10 cellular contexts compared by ENCODE assay signal in genomic region chr20:328596-329324, GRCh38. TPM values are rescaled to one million over a fixed set of nuclear protein-coding genes. Genes with fewer than 3 reads are reported as not detected.
DNase-seq lines count a peak whose midpoint lies in the region; ATAC-seq and TF ChIP-seq lines count a peak whose summit lies in the region.
"Had no signal": no experiment of that assay in that cellular context is flagged by ENCODE, and none has a peak within 500 bp of the region (broad histone marks: within the 10 kb centered on the region; RNA-seq: fewer than 3 reads in every experiment).

No MANE protein-coding gene starts in this region.

- no peak for DNase-seq in left ventricle myocardium inferior
- DNase-seq in left ventricle myocardium superior: no peak
- no peak for DNase-seq in type B pancreatic cell (ENCODE audit: extremely low spot score, unreplicated experiment)
- DNase-seq in stimulated activated CD4-positive, alpha-beta T cell treated with anti-CD3 and anti-CD28 coated beads, Interleukin-15, amount 100 ng/mL, for 24 hours: no peak
- DNase-seq in stimulated activated CD4-positive, alpha-beta T cell treated with anti-CD3 and anti-CD28 coated beads, Interleukin-2, amount 100 ng/mL, for 24 hours: no peak
- DNase-seq: NCI-H446 had no signal

- no peaks in the 10 kb centered on the region for H3K9me3 ChIP-seq in left ventricle myocardium inferior (replicated peaks)
- no peaks in the 10 kb centered on the region for H3K9me3 ChIP-seq in iPS-20b (ENCODE audit: insufficient read depth, low read depth, low read length)

- H3K27me3 ChIP-seq in left ventricle myocardium inferior (ENCODE audit: low read depth) (no peaks in the 10 kb centered on the region), iPS-20b (ENCODE audit: insufficient read depth, low read length) (peaks cover 7% of the 10 kb centered on the region; the same call in 1 of the 2 replicates)

- H3K4me3 Mint-ChIP-seq in activated naive CD8-positive, alpha-beta T cell: peak overlapping the region; percentile 79
- H3K4me3 Mint-ChIP-seq in type B pancreatic cell: peak overlapping the region; percentile 90

- H3K9ac ChIP-seq in iPS-20b (ENCODE audit: low read depth, low read length): no peak overlapping the region
- H3K9ac ChIP-seq: parathyroid adenoma had no signal

- H3K4me1 ChIP-seq in left ventricle myocardium inferior (peaks cover 56% of the 10 kb centered on the region), iPS-20b (ENCODE audit: insufficient read depth, low read length) (peaks cover 15% of the 10 kb centered on the region; the same call in 1 of the 2 replicates)

- intact Hi-C loops in left ventricle myocardium inferior (cut with micrococcal nuclease) (no loop called here), left ventricle myocardium superior (cut with micrococcal nuclease) (no loop called here)

- no peaks in the 10 kb centered on the region for H3K36me3 Mint-ChIP-seq in activated naive CD8-positive, alpha-beta T cell
- H3K36me3 Mint-ChIP-seq in type B pancreatic cell: peaks cover 7% of the 10 kb centered on the region

- H3K27ac ChIP-seq in left ventricle myocardium inferior (replicated peaks) (peak overlapping the region; percentile 98), iPS-20b (ENCODE audit: low read length) (no peak overlapping the region)

- ATAC-seq in left ventricle myocardium superior (no peak), GM19397 (IDR thresholded peaks at IDR 0.05; ENCODE audit: unreplicated experiment) (no peak)

- no peaks in the 10 kb centered on the region for H3K9me3 Mint-ChIP-seq in activated naive CD8-positive, alpha-beta T cell (ENCODE audit: low read depth)
- H3K9me3 Mint-ChIP-seq in type B pancreatic cell: no peaks in the 10 kb centered on the region

- H3K36me3 ChIP-seq in left ventricle myocardium inferior (no peaks in the 10 kb centered on the region), iPS-20b (ENCODE audit: insufficient read depth, low read depth, low read length) (peaks cover 9% of the 10 kb centered on the region)

- H3K4me1 Mint-ChIP-seq in activated naive CD8-positive, alpha-beta T cell (ENCODE audit: low read depth): peaks cover 27% of the 10 kb centered on the region
- H3K4me1 Mint-ChIP-seq in type B pancreatic cell (ENCODE audit: unreplicated experiment): peaks cover 26% of the 10 kb centered on the region

- no peaks in the 10 kb centered on the region for H3K27me3 Mint-ChIP-seq in activated naive CD8-positive, alpha-beta T cell
- no peaks in the 10 kb centered on the region for H3K27me3 Mint-ChIP-seq in type B pancreatic cell

- H3K4me3 ChIP-seq in left ventricle myocardium inferior (peak overlapping the region; percentile 83), iPS-20b (ENCODE audit: low read length) (peak overlapping the region; percentile 92; the same call in 1 of the 2 replicates)

- TF ChIP-seq CTCF in left ventricle myocardium inferior (IDR thresholded peaks at IDR 0.05; ENCODE audit: borderline replicate concordance) (no peak), type B pancreatic cell (conservative IDR thresholded peaks at IDR 0.05) (no peak)

- H3K27ac Mint-ChIP-seq in activated naive CD8-positive, alpha-beta T cell: peak overlapping the region; percentile 88
- H3K27ac Mint-ChIP-seq in type B pancreatic cell: peak overlapping the region; percentile 37

RNA-seq across cellular contexts. Expression of gene SOX12, which starts 3.4 kb away (rescaled TPM):
- total RNA-seq in left ventricle myocardium inferior (12.3 TPM), left ventricle myocardium superior (18.3 TPM), type B pancreatic cell (ENCODE audit: low replicate concordance) (9.9 and 52.7 TPM in 2 replicates)

RNA-seq across cellular contexts. Expression of gene NRSN2, which starts 18.2 kb away (rescaled TPM):
- total RNA-seq in left ventricle myocardium inferior: 17.5 TPM
- total RNA-seq in left ventricle myocardium superior: 17.4 TPM
- 33.8 and 43.0 TPM in 2 replicates for total RNA-seq in type B pancreatic cell (ENCODE audit: low replicate concordance)

RNA-seq across cellular contexts. Expression of gene ZCCHC3, which starts 31.4 kb away (rescaled TPM):
- total RNA-seq in left ventricle myocardium inferior: 11.8 TPM
- 11.0 TPM for total RNA-seq in left ventricle myocardium superior
- total RNA-seq in type B pancreatic cell (ENCODE audit: low replicate concordance): 28.9 and 40.5 TPM in 2 replicates

RNA-seq across cellular contexts. Expression of gene C20orf96, which starts 38.2 kb away (rescaled TPM):
- total RNA-seq in left ventricle myocardium inferior (6.6 TPM), left ventricle myocardium superior (6.9 TPM), type B pancreatic cell (ENCODE audit: low replicate concordance) (12.6 and 27.0 TPM in 2 replicates)

RNA-seq across cellular contexts. Expression of gene TRIB3, which starts 51.8 kb away (rescaled TPM):
- total RNA-seq in left ventricle myocardium inferior (0.69 TPM), left ventricle myocardium superior (0.40 TPM), type B pancreatic cell (ENCODE audit: low replicate concordance) (8.3 and 17.0 TPM in 2 replicates)
